11 cellular contexts compared by ENCODE assay signal in genomic region chrX:29662101-29662500, GRCh38.
DNase-seq lines count a peak whose midpoint lies in the region; ATAC-seq, FAIRE-seq and TF ChIP-seq lines count a peak whose summit lies in the region.
"Had no signal": no experiment of that assay in that cellular context is flagged by ENCODE, and none has a peak within 500 bp of the region (broad histone marks: within the 10 kb centered on the region; RNA-seq: fewer than 3 reads in every experiment).

No MANE protein-coding gene starts in this region.

- no peaks in the 10 kb centered on the region for H3K36me3 ChIP-seq in BLaER1 treated with 17β-estradiol and CSF1 and Interleukin-3, amounts not matched to agents 10 nM and 100 nM
- H3K36me3 ChIP-seq in keratinocyte (ENCODE audit: control insufficient read depth in 2 of 2, extremely low read depth in 1 of 2, insufficient read depth in 2 of 2, low read length in 2 of 2) (no peaks in the 10 kb centered on the region), body of pancreas (replicated peaks in 1 of 2; ENCODE audit: insufficient read depth in 1 of 2, low read depth in 2 of 2) (no peaks in the 10 kb centered on the region)
- H3K36me3 ChIP-seq: heart left ventricle had no signal

- no peak overlapping the region for H3K4me3 ChIP-seq in BLaER1 treated with 17β-estradiol and CSF1 and Interleukin-3, amounts not matched to agents 10 nM and 100 nM
- H3K4me3 ChIP-seq in keratinocyte (ENCODE audit: control insufficient read depth in 2 of 3, extremely low read depth in 1 of 3, insufficient read depth in 2 of 3, low read depth in 1 of 3, low read length in 3 of 3), result no peak overlapping the region
- no peak overlapping the region for H3K4me3 ChIP-seq in body of pancreas
- H3K4me3 ChIP-seq: heart left ventricle had no signal

- peak overlapping the region in 9 of 11 experiments; percentile 7 to 70 (median 25); a peak in 15 of 22 replicates for H3K4me2 ChIP-seq in BLaER1 treated with 17β-estradiol and CSF1 and Interleukin-3, amounts not matched to agents 10 nM and 100 nM
- H3K4me2 ChIP-seq in keratinocyte (ENCODE audit: control insufficient read depth, extremely low read depth, insufficient read depth, low read depth, low read length), result peak overlapping the region; percentile 72
- H3K4me2 ChIP-seq: KMS-11 had no signal

- H2AFZ ChIP-seq in keratinocyte (ENCODE audit: control insufficient read depth, low read length), result no peak overlapping the region

- TF ChIP-seq POLR2A in body of pancreas (IDR thresholded peaks at IDR 0.05), result no peak

- peaks cover 0 to 6% (median 0%) of the 10 kb centered on the region in 11 experiments; a peak in 1 of 22 replicates for H3K9me3 ChIP-seq in BLaER1 treated with 17β-estradiol and CSF1 and Interleukin-3, amounts not matched to agents 10 nM and 100 nM (replicated peaks in 1 of 11)
- no peaks in the 10 kb centered on the region for H3K9me3 ChIP-seq in keratinocyte (ENCODE audit: control insufficient read depth, low read depth, low read length)
- H3K9me3 ChIP-seq in body of pancreas, result no peaks in the 10 kb centered on the region
- H3K9me3 ChIP-seq: heart left ventricle had no signal

- H3K79me2 ChIP-seq in keratinocyte (ENCODE audit: control insufficient read depth, insufficient read depth, low read length), result peaks cover 7% of the 10 kb centered on the region

- H3K27ac ChIP-seq in BLaER1 treated with 17β-estradiol and CSF1 and Interleukin-3, amounts not matched to agents 10 nM and 100 nM, result peak overlapping the region in 4 of 11 experiments; percentile 0 to 58 (median 37); a peak in 5 of 22 replicates
- H3K27ac ChIP-seq in angular gyrus (ENCODE audit: low read depth, low read length) (peak overlapping the region; percentile 66), keratinocyte (ENCODE audit: control insufficient read depth, insufficient read depth, low read length) (peak overlapping the region; percentile 97), body of pancreas (no peak overlapping the region)
- H3K27ac ChIP-seq: C4-2B, heart left ventricle, KMS-11 had no signal

- H3K9ac ChIP-seq in BLaER1 treated with 17β-estradiol and CSF1 and Interleukin-3, amounts not matched to agents 10 nM and 100 nM, result no peak overlapping the region
- peak overlapping the region; percentile 59 for H3K9ac ChIP-seq in keratinocyte (ENCODE audit: control insufficient read depth, extremely low read depth, insufficient read depth, low read length)
- H3K9ac ChIP-seq: KMS-11 had no signal

- DNase-seq in HT-29 (ENCODE audit: low spot score) (peak; percentile 61), keratinocyte (ENCODE audit: low read depth, low spot score) (peak; percentile 69), body of pancreas (no peak), NCI-H1105 (lab: John Stamatoyannopoulos, UW) (no peak)
- DNase-seq: heart left ventricle had no signal

- peak; percentile 92 for FAIRE-seq in keratinocyte (lab: Jason Lieb, UNC)

- H3K27me3 ChIP-seq in BLaER1 treated with 17β-estradiol and CSF1 and Interleukin-3, amounts not matched to agents 10 nM and 100 nM, result no peaks in the 10 kb centered on the region
- H3K27me3 ChIP-seq in keratinocyte (ENCODE audit: control insufficient read depth, extremely low read depth, insufficient read depth, low read length) (no peaks in the 10 kb centered on the region), body of pancreas (no peaks in the 10 kb centered on the region)
- H3K27me3 ChIP-seq: heart left ventricle had no signal

- dilution Hi-C loops in keratinocyte (cut with MboI; ENCODE audit: extremely low pct_ligation_motif_present, low sequenced_read_pairs), result no loop called here

- no peaks in the 10 kb centered on the region for H3K9me1 ChIP-seq in keratinocyte (ENCODE audit: control insufficient read depth, extremely low read depth, insufficient read depth, low read length)

- H4K20me1 ChIP-seq in BLaER1 treated with 17β-estradiol and CSF1 and Interleukin-3, amounts not matched to agents 10 nM and 100 nM, result no peaks in the 10 kb centered on the region
- H4K20me1 ChIP-seq in keratinocyte (ENCODE audit: control insufficient read depth, extremely low read depth, insufficient read depth, low read length), result no peaks in the 10 kb centered on the region

- ATAC-seq in GM19395 (IDR thresholded peaks at IDR 0.05; ENCODE audit: unreplicated experiment) (no peak), body of pancreas (no peak), GM21786 (IDR thresholded peaks at IDR 0.05; ENCODE audit: unreplicated experiment) (no peak)

- peaks cover 0 to 29% (median 18%) of the 10 kb centered on the region in 10 experiments; a peak in 14 of 20 replicates for H3K4me1 ChIP-seq in BLaER1 treated with 17β-estradiol and CSF1 and Interleukin-3, amounts not matched to agents 10 nM and 100 nM
- H3K4me1 ChIP-seq in keratinocyte (ENCODE audit: control insufficient read depth, extremely low read depth, insufficient read depth, low read length) (peaks cover 22% of the 10 kb centered on the region), body of pancreas (no peaks in the 10 kb centered on the region)

- intact Hi-C loops in body of pancreas (cut with DNase I), result no loop called here

- TF ChIP-seq CTCF in keratinocyte (optimal IDR thresholded peaks at IDR 0.05 in 1 of 3, IDR thresholded peaks at IDR 0.05 in 1 of 3, conservative IDR thresholded peaks at IDR 0.05 in 1 of 3; ENCODE audit: extremely low read depth in 1 of 3, insufficient read depth in 2 of 3, low read length in 3 of 3) (no peak), body of pancreas (IDR thresholded peaks at IDR 0.05) (no peak)

Comparison
In these comparisons a context has a peak if more than half of its experiments do, and no peak if none do; other contexts are left out.
1. H3K27ac ChIP-seq: peak in angular gyrus (single experiment) and keratinocyte (single experiment); none in body of pancreas (0 of 4).
2. DNase-seq: peak in HT-29 (single experiment) and keratinocyte (single experiment); none in body of pancreas (0 of 4) and NCI-H1105 (single experiment).